15 cellular contexts compared by ENCODE assay signal in genomic region chr5:135309391-135310327, GRCh38.
DNase-seq lines count a peak whose midpoint lies in the region; ATAC-seq and TF ChIP-seq lines count a peak whose summit lies in the region.
"Had no signal": no experiment of that assay in that cellular context is flagged by ENCODE, and none has a peak within 500 bp of the region (broad histone marks: within the 10 kb centered on the region; RNA-seq: fewer than 3 reads in every experiment).

No MANE protein-coding gene starts in this region.

- H3K27ac ChIP-seq in hepatocyte, result peak overlapping the region; percentile 68

- H4K20me1 ChIP-seq in hepatocyte (ENCODE audit: insufficient read depth, poor library complexity, severe bottlenecking), result no peaks in the 10 kb centered on the region

- H3K4me2 ChIP-seq in hepatocyte, result peak overlapping the region; percentile 48
- H3K4me2 ChIP-seq: GM23338 had no signal

- no peak overlapping the region for H3K4me3 ChIP-seq in BJ (ENCODE audit: low read depth, low read length)
- no peak overlapping the region for H3K4me3 ChIP-seq in hepatocyte
- H3K4me3 ChIP-seq: GM23338 had no signal

- peak; percentile 16 for DNase-seq in BJ (ENCODE audit: low read depth)
- peak; percentile 25 for DNase-seq in HFFc6
- peak; percentile 45 for DNase-seq in activated CD4-positive, alpha-beta memory T cell treated with anti-CD3 and anti-CD28 coated beads, Interleukin-2, amount 10 ng/mL, durations not matched to agents 7 days and 5 days
- peak; percentile 1 for DNase-seq in hepatocyte (ENCODE audit: low spot score)
- no peak for DNase-seq in NCI-H146 treated with DMSO at 0.1 percent for 48 hours (lab: John Stamatoyannopoulos, UW; ENCODE audit: unreplicated experiment)
- no peak for DNase-seq in NCI-H2107 (lab: John Stamatoyannopoulos, UW)
- DNase-seq: activated CD4-positive, CD25-positive, alpha-beta regulatory T cell treated with anti-CD3 and anti-CD28 coated beads, Interleukin-2, amount 50 U/mL, for 72 hours; GDM1; glutamatergic neuron; stimulated activated CD4-positive, alpha-beta T cell treated with anti-CD3 and anti-CD28 coated beads, Interleukin-4, amount 100 ng/mL, for 24 hours had no signal

- peaks cover 63% of the 10 kb centered on the region for H3K4me1 Mint-ChIP-seq in HFFc6 (ENCODE audit: low read depth)
- peaks cover 68% of the 10 kb centered on the region for H3K4me1 Mint-ChIP-seq in activated CD4-positive, alpha-beta memory T cell treated with anti-CD3 and anti-CD28 coated beads, Interleukin-2, amount 10 ng/mL, durations not matched to agents 7 days and 5 days
- H3K4me1 Mint-ChIP-seq: stimulated activated memory B cell treated with anti-CD40 and anti-IgM and Interleukin-4, amounts not matched to agents 10 μg/mL and 1 μg/mL and 100 μg/mL, for 72 hours had no signal

- TF ChIP-seq CTCF in BJ (IDR thresholded peaks at IDR 0.05; ENCODE audit: insufficient read depth, low read depth, low read length), result no peak
- no peak for TF ChIP-seq CTCF in HFFc6 (IDR thresholded peaks at IDR 0.05)
- TF ChIP-seq CTCF in hepatocyte (IDR thresholded peaks at IDR 0.05; ENCODE audit: poor library complexity), result no peak

- no peaks in the 10 kb centered on the region for H3K36me3 Mint-ChIP-seq in HFFc6 (ENCODE audit: low read depth)
- H3K36me3 Mint-ChIP-seq in activated CD4-positive, alpha-beta memory T cell treated with anti-CD3 and anti-CD28 coated beads, Interleukin-2, amount 10 ng/mL, durations not matched to agents 7 days and 5 days (ENCODE audit: low read depth), result peaks cover 6% of the 10 kb centered on the region
- H3K36me3 Mint-ChIP-seq: CD4-positive, CD25-positive, alpha-beta regulatory T cell; stimulated activated memory B cell treated with anti-CD40 and anti-IgM and Interleukin-4, amounts not matched to agents 10 μg/mL and 1 μg/mL and 100 μg/mL, for 72 hours had no signal

- peaks cover 29% of the 10 kb centered on the region for H3K4me1 ChIP-seq in hepatocyte (ENCODE audit: insufficient read depth)

- ATAC-seq in GM21717 (IDR thresholded peaks at IDR 0.05; ENCODE audit: unreplicated experiment), result no peak
- ATAC-seq in GM18861 (IDR thresholded peaks at IDR 0.05; ENCODE audit: unreplicated experiment), result no peak
- ATAC-seq: GM23338; stimulated activated memory B cell treated with anti-CD40 and anti-IgM and Interleukin-4, amounts not matched to agents 10 μg/mL and 1 μg/mL and 100 μg/mL, for 72 hours had no signal

- no peaks in the 10 kb centered on the region for H3K9me3 ChIP-seq in hepatocyte (ENCODE audit: low read depth)

- no peaks in the 10 kb centered on the region for H3K79me2 ChIP-seq in hepatocyte

- H3K27me3 ChIP-seq in BJ (ENCODE audit: control insufficient read depth, insufficient read depth, low read length), result no peaks in the 10 kb centered on the region
- no peaks in the 10 kb centered on the region for H3K27me3 ChIP-seq in hepatocyte

- no peak overlapping the region for H2AFZ ChIP-seq in hepatocyte
- H2AFZ ChIP-seq: GM23338 had no signal

- peak overlapping the region; percentile 95 for H3K27ac Mint-ChIP-seq in HFFc6
- H3K27ac Mint-ChIP-seq in activated CD4-positive, alpha-beta memory T cell treated with anti-CD3 and anti-CD28 coated beads, Interleukin-2, amount 10 ng/mL, durations not matched to agents 7 days and 5 days, result peak overlapping the region; percentile 83
- H3K27ac Mint-ChIP-seq: GM23338; stimulated activated memory B cell treated with anti-CD40 and anti-IgM and Interleukin-4, amounts not matched to agents 10 μg/mL and 1 μg/mL and 100 μg/mL, for 72 hours had no signal

- peaks cover 3% of the 10 kb centered on the region for H3K27me3 Mint-ChIP-seq in HFFc6 (ENCODE audit: insufficient read depth)
- peaks cover 5% of the 10 kb centered on the region for H3K27me3 Mint-ChIP-seq in activated CD4-positive, alpha-beta memory T cell treated with anti-CD3 and anti-CD28 coated beads, Interleukin-2, amount 10 ng/mL, durations not matched to agents 7 days and 5 days

- H3K4me3 Mint-ChIP-seq in HFFc6, result peak overlapping the region; percentile 72
- H3K4me3 Mint-ChIP-seq in activated CD4-positive, alpha-beta memory T cell treated with anti-CD3 and anti-CD28 coated beads, Interleukin-2, amount 10 ng/mL, durations not matched to agents 7 days and 5 days, result no peak overlapping the region
- H3K4me3 Mint-ChIP-seq: CD4-positive, CD25-positive, alpha-beta regulatory T cell; GM23338; stimulated activated memory B cell treated with anti-CD40 and anti-IgM and Interleukin-4, amounts not matched to agents 10 μg/mL and 1 μg/mL and 100 μg/mL, for 72 hours had no signal

- H3K9me3 Mint-ChIP-seq in HFFc6, result no peaks in the 10 kb centered on the region
- no peaks in the 10 kb centered on the region for H3K9me3 Mint-ChIP-seq in activated CD4-positive, alpha-beta memory T cell treated with anti-CD3 and anti-CD28 coated beads, Interleukin-2, amount 10 ng/mL, durations not matched to agents 7 days and 5 days
- H3K9me3 Mint-ChIP-seq: GM23338; stimulated activated memory B cell treated with anti-CD40 and anti-IgM and Interleukin-4, amounts not matched to agents 10 μg/mL and 1 μg/mL and 100 μg/mL, for 72 hours had no signal

- H3K36me3 ChIP-seq in BJ (ENCODE audit: control insufficient read depth, insufficient read depth, low read length), result no peaks in the 10 kb centered on the region
- H3K36me3 ChIP-seq in hepatocyte (replicated peaks; ENCODE audit: insufficient read depth, low read depth), result no peaks in the 10 kb centered on the region

- WGBS in hepatocyte (ENCODE audit: low lambda C conversion rate, missing lambda C conversion rate), result 74% methylated on average over 7 of the region's 7 CpGs

- CTCF ChIA-PET in BJ (lab: Yijun Ruan, JAX), result interaction anchor here (0.6 to 2.4 kb wide), 9 partner anchors 13 to 118 kb away, joined by 3 to 7 read pairs (median 4); no protein-coding TSS in a partner anchor
- CTCF ChIA-PET in activated CD4-positive, alpha-beta memory T cell treated with anti-CD3 and anti-CD28 coated beads, Interleukin-2, amount 10 ng/mL, durations not matched to agents 7 days and 5 days (lab: Charles Lee), result interaction anchor here (0.9 to 1.5 kb wide), 5 partner anchors 8 to 116 kb away, joined by 3 to 5 read pairs (median 3); no protein-coding TSS in a partner anchor

- no peaks in the 10 kb centered on the region for H3K9me2 ChIP-seq in hepatocyte (replicated peaks; ENCODE audit: insufficient read depth)

- POLR2A ChIA-PET in BJ (lab: Charles Lee), result interaction anchor here (0.6 kb wide), 1 partner anchor 268 kb away, joined by 3 read pairs; no protein-coding TSS in a partner anchor
- POLR2A ChIA-PET in activated CD4-positive, alpha-beta memory T cell treated with anti-CD3 and anti-CD28 coated beads, Interleukin-2, amount 10 ng/mL, durations not matched to agents 7 days and 5 days (lab: Charles Lee), result interaction anchor here (0.7 to 4.1 kb wide), 6 partner anchors 8 to 754 kb away, joined by 3 to 29 read pairs (median 4); partner anchors contain the start of gene MACROH2A1

Comparison
In these comparisons a context has a peak if more than half of its experiments do, and no peak if none do; other contexts are left out.
1. DNase-seq: peak in BJ (single experiment), HFFc6 (single experiment), activated CD4-positive, alpha-beta memory T cell treated with anti-CD3 and anti-CD28 coated beads, Interleukin-2, amount 10 ng/mL, durations not matched to agents 7 days and 5 days (single experiment) and hepatocyte (single experiment); none in NCI-H146 treated with DMSO at 0.1 percent for 48 hours (single experiment) and NCI-H2107 (single experiment).